In genomic region chr9:29866556-29866955, GRCh38 we compare ENCODE assay signal across 17 cellular contexts.
A peak's percentile ranks its signal among the peaks of the same experiment; 100 is the strongest.
DNase-seq lines count a peak whose midpoint lies in the region; ATAC-seq and TF ChIP-seq lines count a peak whose summit lies in the region.
"Had no signal": no experiment of that assay in that cellular context is flagged by ENCODE, and none has a peak within 500 bp of the region (broad histone marks: within the 10 kb centered on the region; RNA-seq: fewer than 3 reads in every experiment).

No MANE protein-coding gene starts in this region.

- no peaks in the 10 kb centered on the region for H3K79me1 ChIP-seq in mesenchymal stem cell (replicated peaks; ENCODE audit: low read length, poor library complexity, severe bottlenecking)

- H3K27me3 ChIP-seq in mesenchymal stem cell (ENCODE audit: control insufficient read depth in 1 of 2, insufficient read depth in 1 of 2, low read length in 2 of 2) (no peaks in the 10 kb centered on the region), esophagus squamous epithelium (no peaks in the 10 kb centered on the region), uterus (no peaks in the 10 kb centered on the region)
- H3K27me3 ChIP-seq: Peyer's patch, upper lobe of left lung had no signal

- H3K36me3 ChIP-seq in mesenchymal stem cell (ENCODE audit: control insufficient read depth in 1 of 2, insufficient read depth in 2 of 2, low read depth in 1 of 2, low read length in 2 of 2) (no peaks in the 10 kb centered on the region), esophagus squamous epithelium (no peaks in the 10 kb centered on the region), uterus (no peaks in the 10 kb centered on the region)
- H3K36me3 ChIP-seq: Peyer's patch, upper lobe of left lung had no signal

- H2AK5ac ChIP-seq in mesenchymal stem cell (ENCODE audit: low read length, severe bottlenecking), result no peak overlapping the region

- DNase-seq in mesenchymal stem cell (peak; percentile 1), esophagus squamous epithelium (lab: John Stamatoyannopoulos, UW) (no peak), uterus (no peak)
- DNase-seq: activated CD8-positive, alpha-beta memory T cell treated with anti-CD3 and anti-CD28 coated beads, Interleukin-2, amount 10 ng/mL, durations not matched to agents 7 days and 5 days; amygdala; COR-L47; NCI-H1436 treated with DMSO at 0.1 percent for 48 hours; NCI-H2227 treated with DMSO at 0.1 percent for 48 hours; nephron progenitor cell; Peyer's patch; T1000; upper lobe of left lung had no signal

- H3K27ac ChIP-seq in mesenchymal stem cell (ENCODE audit: low read length, poor library complexity, severe bottlenecking) (peak overlapping the region; percentile 30), esophagus squamous epithelium (no peak overlapping the region), uterus (no peak overlapping the region)
- H3K27ac ChIP-seq: HL-60, Peyer's patch, upper lobe of left lung had no signal

- no peak overlapping the region for H4K91ac ChIP-seq in mesenchymal stem cell (ENCODE audit: low read length)

- no peak overlapping the region for H3K23ac ChIP-seq in mesenchymal stem cell (ENCODE audit: low read length in 2 of 2)

- peak; percentile 59 for ATAC-seq in GM18873 (IDR thresholded peaks at IDR 0.05; ENCODE audit: low FRiP score, unreplicated experiment)
- peak; percentile 54 for ATAC-seq in GM21619 (IDR thresholded peaks at IDR 0.05; ENCODE audit: unreplicated experiment)
- ATAC-seq in HG03460 (IDR thresholded peaks at IDR 0.05; ENCODE audit: unreplicated experiment), result peak; percentile 67
- ATAC-seq in HG03520 (IDR thresholded peaks at IDR 0.05; ENCODE audit: unreplicated experiment), result no peak
- ATAC-seq: activated CD8-positive, alpha-beta memory T cell treated with anti-CD3 and anti-CD28 coated beads, Interleukin-2, amount 10 ng/mL, durations not matched to agents 7 days and 5 days had no signal

- intact Hi-C loops in esophagus squamous epithelium (cut with DNase I), result no loop called here
- intact Hi-C loops in uterus (cut with DNase I; ENCODE audit: low total_unique reads), result no loop called here

- H3K9me3 ChIP-seq in mesenchymal stem cell (ENCODE audit: control insufficient read depth, low read length) (peaks cover 8% of the 10 kb centered on the region), esophagus squamous epithelium (no peaks in the 10 kb centered on the region), uterus (no peaks in the 10 kb centered on the region)
- H3K9me3 ChIP-seq: Peyer's patch, upper lobe of left lung had no signal

- TF ChIP-seq POLR2A in esophagus squamous epithelium (IDR thresholded peaks at IDR 0.05), result no peak
- no peak for TF ChIP-seq POLR2A in uterus (IDR thresholded peaks at IDR 0.05)

- WGBS in mesenchymal stem cell, result 20% methylated on average over 1 of the region's 4 CpGs
- 48 to 50% methylated on average over 4 of the region's 4 CpGs for WGBS in esophagus squamous epithelium, 2 donors

- no peak for TF ChIP-seq CTCF in esophagus squamous epithelium (IDR thresholded peaks at IDR 0.05)
- no peak for TF ChIP-seq CTCF in uterus (IDR thresholded peaks at IDR 0.05)

- H2BK12ac ChIP-seq in mesenchymal stem cell (ENCODE audit: low read length in 2 of 2), result no peak overlapping the region

- no peak overlapping the region for H2AFZ ChIP-seq in mesenchymal stem cell (ENCODE audit: low read depth, low read length)

- H2BK120ac ChIP-seq in mesenchymal stem cell (ENCODE audit: low read depth, low read length), result no peak overlapping the region

- H3K18ac ChIP-seq in mesenchymal stem cell (ENCODE audit: low read depth in 1 of 2, low read length in 2 of 2), result no peak overlapping the region

- H3K9ac ChIP-seq in mesenchymal stem cell (ENCODE audit: low read length), result no peak overlapping the region

- no peak overlapping the region for H4K8ac ChIP-seq in mesenchymal stem cell (ENCODE audit: low read length)

- no peak overlapping the region for H3K4ac ChIP-seq in mesenchymal stem cell (ENCODE audit: low read depth in 1 of 2, low read length in 2 of 2)

- H3K4me3 ChIP-seq in mesenchymal stem cell (ENCODE audit: insufficient read depth in 1 of 2, low read depth in 1 of 2, low read length in 2 of 2) (no peak overlapping the region), esophagus squamous epithelium (no peak overlapping the region), uterus (no peak overlapping the region)
- H3K4me3 ChIP-seq: Peyer's patch, upper lobe of left lung had no signal

- H3K4me2 ChIP-seq in mesenchymal stem cell (ENCODE audit: low read length, poor library complexity, severe bottlenecking), result no peak overlapping the region

- no peak overlapping the region for H2BK15ac ChIP-seq in mesenchymal stem cell (ENCODE audit: low read depth, poor library complexity, severe bottlenecking)

- H2BK5ac ChIP-seq in mesenchymal stem cell (ENCODE audit: low read depth, low read length, poor library complexity, severe bottlenecking), result no peak overlapping the region

- H3K4me1 ChIP-seq in mesenchymal stem cell (ENCODE audit: control insufficient read depth, insufficient read depth, low read depth, low read length) (no peaks in the 10 kb centered on the region), esophagus squamous epithelium (no peaks in the 10 kb centered on the region), uterus (no peaks in the 10 kb centered on the region)
- H3K4me1 ChIP-seq: Peyer's patch, upper lobe of left lung had no signal

- no peak overlapping the region for H3K14ac ChIP-seq in mesenchymal stem cell (ENCODE audit: low read length in 2 of 2)
